In the genomic region with DNA sequence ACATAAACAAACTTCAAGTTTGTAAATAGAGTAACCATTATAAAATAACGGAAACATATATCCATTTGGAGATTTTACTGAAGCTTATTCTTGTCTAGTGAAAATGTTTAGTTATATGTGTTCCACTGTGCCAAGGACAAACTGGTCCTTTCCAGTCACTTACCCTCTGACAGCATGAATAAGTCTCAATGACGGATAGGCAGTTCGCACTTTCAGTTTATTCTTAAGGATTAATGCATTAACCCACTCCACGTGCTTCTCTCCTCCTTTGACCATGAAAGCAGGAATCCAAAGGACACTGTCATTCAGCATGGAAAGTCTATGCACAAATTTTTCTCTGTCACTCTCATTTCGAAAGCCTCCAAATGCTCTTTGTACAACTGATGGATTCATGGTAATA, we compare ENCODE assay signal across 25 cellular contexts. TPM values are rescaled to one million over a fixed set of nuclear protein-coding genes. Genes with fewer than 3 reads are reported as not detected.
DNase-seq lines count a peak whose midpoint lies in the region; ATAC-seq, FAIRE-seq and TF ChIP-seq lines count a peak whose summit lies in the region.
"Had no signal": no experiment of that assay in that cellular context is flagged by ENCODE, and none has a peak within 500 bp of the region (broad histone marks: within the 10 kb centered on the region; RNA-seq: fewer than 3 reads in every experiment).

No MANE protein-coding gene starts in this region.

- FAIRE-seq in GM18507 (lab: Jason Lieb, UNC): peak; percentile 78

- no peak for DNase-seq in activated T-cell treated with anti-CD3 and anti-CD28 coated beads, Interleukin-2, amount 50 U/mL, for 24 hours
- DNase-seq in activated T-cell treated with anti-CD3 and anti-CD28 coated beads, Interleukin-2, amount 50 U/mL, for 4 hours: no peak
- DNase-seq in GM18507 (ENCODE audit: extremely low spot score, insufficient read length, low read depth) (no peak), activated B cell treated with CpG ODN at 0.5 μM for 24 hours (no peak), spleen (no peak), RWPE1 (ENCODE audit: low spot score) (no peak), GM19238 (ENCODE audit: insufficient read length, low spot score) (no peak)
- DNase-seq: activated CD4-positive, alpha-beta T cell treated with anti-CD3 and anti-CD28 coated beads, Interleukin-2, amount 50 U/mL, for 48 hours; activated naive CD8-positive, alpha-beta T cell treated with anti-CD3 and anti-CD28 coated beads for 36 hours; C1 segment of cervical spinal cord; GM23248; heart left ventricle; NCI-H1092; NCI-H1930; nephron progenitor cell; stimulated activated CD4-positive, alpha-beta T cell treated with anti-CD3 and anti-CD28 coated beads, Interleukin-15, amount 100 ng/mL, for 24 hours; stimulated activated CD8-positive, alpha-beta memory T cell treated with anti-CD3 and anti-CD28 coated beads, Interleukin-4, amount 100 ng/mL, for 48 hours; uterus had no signal

- intact Hi-C loops in activated B cell treated with CpG ODN at 0.5 μM for 24 hours (cut with micrococcal nuclease): loop anchor here (1.0 kb wide), 1 partner anchor 16 kb away; no protein-coding TSS in a partner anchor
- intact Hi-C loops in spleen (cut with DNase I; ENCODE audit: low total_unique reads): no loop called here

- peak overlapping the region; percentile 31 for H3K27ac Mint-ChIP-seq in activated T-cell treated with anti-CD3 and anti-CD28 coated beads, Interleukin-2, amount 50 U/mL, for 24 hours
- H3K27ac Mint-ChIP-seq in activated B cell treated with CpG ODN at 0.5 μM for 24 hours: peak overlapping the region; percentile 86
- H3K27ac Mint-ChIP-seq: activated naive CD8-positive, alpha-beta T cell treated with anti-CD3 and anti-CD28 coated beads for 36 hours; mesothelial cell of epicardium; nephron progenitor cell had no signal

- peaks cover 31 to 80% (median 66%) of the 10 kb centered on the region in 6 donors for H3K4me1 ChIP-seq in spleen
- H3K4me1 ChIP-seq: parathyroid adenoma, uterus had no signal

- H3K9me3 Mint-ChIP-seq in activated T-cell treated with anti-CD3 and anti-CD28 coated beads, Interleukin-2, amount 50 U/mL, for 24 hours: no peaks in the 10 kb centered on the region
- H3K9me3 Mint-ChIP-seq in activated T-cell treated with anti-CD3 and anti-CD28 coated beads, Interleukin-2, amount 50 U/mL, for 4 hours: no peaks in the 10 kb centered on the region
- no peaks in the 10 kb centered on the region for H3K9me3 Mint-ChIP-seq in activated B cell treated with CpG ODN at 0.5 μM for 24 hours
- H3K9me3 Mint-ChIP-seq: mesothelial cell of epicardium, nephron progenitor cell had no signal

- no peaks in the 10 kb centered on the region for H3K27me3 Mint-ChIP-seq in activated T-cell treated with anti-CD3 and anti-CD28 coated beads, Interleukin-2, amount 50 U/mL, for 24 hours
- no peaks in the 10 kb centered on the region for H3K27me3 Mint-ChIP-seq in activated T-cell treated with anti-CD3 and anti-CD28 coated beads, Interleukin-2, amount 50 U/mL, for 4 hours (ENCODE audit: low read depth)
- H3K27me3 Mint-ChIP-seq in activated B cell treated with CpG ODN at 0.5 μM for 24 hours: no peaks in the 10 kb centered on the region
- H3K27me3 Mint-ChIP-seq: activated naive CD8-positive, alpha-beta T cell treated with anti-CD3 and anti-CD28 coated beads for 36 hours had no signal

- peaks cover 74% of the 10 kb centered on the region for H3K4me1 Mint-ChIP-seq in activated T-cell treated with anti-CD3 and anti-CD28 coated beads, Interleukin-2, amount 50 U/mL, for 24 hours (ENCODE audit: low read depth)
- H3K4me1 Mint-ChIP-seq in activated T-cell treated with anti-CD3 and anti-CD28 coated beads, Interleukin-2, amount 50 U/mL, for 4 hours (ENCODE audit: low read depth): peaks cover 54% of the 10 kb centered on the region
- H3K4me1 Mint-ChIP-seq in activated B cell treated with CpG ODN at 0.5 μM for 24 hours: peaks cover 72% of the 10 kb centered on the region
- H3K4me1 Mint-ChIP-seq: nephron progenitor cell had no signal

- no peak for TF ChIP-seq POLR2A in spleen (IDR thresholded peaks at IDR 0.05)

- 61 to 84% (median 75%) methylated on average over 5 of the region's 5 CpGs for WGBS in spleen, 5 donors

- H3K27ac ChIP-seq in spleen (peak overlapping the region; percentile 37 to 82 (median 72)), RWPE1 (no peak overlapping the region)
- H3K27ac ChIP-seq: epithelial cell of prostate, GM23248, parathyroid adenoma, uterus, VCaP had no signal

- TF ChIP-seq CTCF in activated B cell treated with CpG ODN at 0.5 μM for 24 hours (IDR thresholded peaks at IDR 0.05) (no peak), spleen (IDR thresholded peaks at IDR 0.05 in 8 of 11, conservative IDR thresholded peaks at IDR 0.05 in 3 of 11) (no peak), RWPE1 (conservative IDR thresholded peaks at IDR 0.05; ENCODE audit: low read depth) (no peak)

- ATAC-seq in activated T-cell treated with anti-CD3 and anti-CD28 coated beads, Interleukin-2, amount 50 U/mL, for 4 hours: no peak
- ATAC-seq in activated B cell treated with CpG ODN at 0.5 μM for 24 hours (ENCODE audit: low read depth): no peak
- ATAC-seq in GM19463 (IDR thresholded peaks at IDR 0.05; ENCODE audit: unreplicated experiment): no peak
- ATAC-seq: heart left ventricle, left lobe of liver, sciatic nerve had no signal

- peak overlapping the region in 2 of 8 donors; percentile 17 to 38 for H3K4me3 ChIP-seq in spleen
- H3K4me3 ChIP-seq: GM23248, heart left ventricle, uterus had no signal

- H3K27me3 ChIP-seq in spleen (replicated peaks in 1 of 7): no peaks in the 10 kb centered on the region
- H3K27me3 ChIP-seq: heart left ventricle, uterus had no signal

- POLR2A ChIA-PET in activated B cell treated with CpG ODN at 0.5 μM for 24 hours (lab: Charles Lee) (interaction anchor here (1.0 to 7.0 kb wide), 5 partner anchors 13 to 75 kb away, joined by 3 to 153 read pairs (median 5); a partner anchor contains a TSS), RWPE1 (lab: Yijun Ruan, JAX; ENCODE audit: low non-redundant PET) (no interaction called here)

- H3K36me3 ChIP-seq in spleen: peaks cover 0 to 15% (median 0%) of the 10 kb centered on the region in 6 donors
- H3K36me3 ChIP-seq: uterus had no signal

- no peaks in the 10 kb centered on the region for H3K9me3 ChIP-seq in spleen
- H3K9me3 ChIP-seq: heart left ventricle, uterus had no signal

- CTCF ChIA-PET in activated B cell treated with CpG ODN at 0.5 μM for 24 hours (lab: Charles Lee): interaction anchor here (0.6 to 1.4 kb wide), 3 partner anchors 45 to 233 kb away, joined by 3 to 4 read pairs (median 3); no protein-coding TSS in a partner anchor
- CTCF ChIA-PET in RWPE1 (lab: Yijun Ruan, JAX): interaction anchor here (0.7 kb wide), 1 partner anchor 162 kb away, joined by 3 read pairs; no protein-coding TSS in a partner anchor

- H3K36me3 Mint-ChIP-seq in activated T-cell treated with anti-CD3 and anti-CD28 coated beads, Interleukin-2, amount 50 U/mL, for 24 hours (ENCODE audit: low read depth): peaks cover 59% of the 10 kb centered on the region
- peaks cover 34% of the 10 kb centered on the region for H3K36me3 Mint-ChIP-seq in activated T-cell treated with anti-CD3 and anti-CD28 coated beads, Interleukin-2, amount 50 U/mL, for 4 hours (ENCODE audit: insufficient read depth)
- H3K36me3 Mint-ChIP-seq in activated B cell treated with CpG ODN at 0.5 μM for 24 hours (ENCODE audit: low read depth): peaks cover 47% of the 10 kb centered on the region
- H3K36me3 Mint-ChIP-seq: mesothelial cell of epicardium had no signal

- H3K4me3 Mint-ChIP-seq in activated T-cell treated with anti-CD3 and anti-CD28 coated beads, Interleukin-2, amount 50 U/mL, for 24 hours: no peak overlapping the region
- H3K4me3 Mint-ChIP-seq in activated T-cell treated with anti-CD3 and anti-CD28 coated beads, Interleukin-2, amount 50 U/mL, for 4 hours: no peak overlapping the region
- peak overlapping the region; percentile 72 for H3K4me3 Mint-ChIP-seq in activated B cell treated with CpG ODN at 0.5 μM for 24 hours
- H3K4me3 Mint-ChIP-seq: activated naive CD8-positive, alpha-beta T cell treated with anti-CD3 and anti-CD28 coated beads for 36 hours; mesothelial cell of epicardium; nephron progenitor cell had no signal

RNA-seq across cellular contexts. Expression of a gene that starts 47.1 kb away (rescaled TPM):
- total RNA-seq in activated T-cell treated with anti-CD3 and anti-CD28 coated beads, Interleukin-2, amount 50 U/mL, for 4 hours: 10 to 100 TPM; 27.2 to 38.4 (median 36.9) TPM
- total RNA-seq in activated B cell treated with CpG ODN at 0.5 μM for 24 hours (105 and 125 TPM in 2 replicates), spleen (10 to 100 TPM; 37.0 to 56.1 (median 48.2) TPM)
- 1 to 10 TPM; 6.5 to 8.3 (median 6.9) TPM for polyA plus RNA-seq in spleen
- polyA plus RNA-seq: GM23248 had no signal
